2 cellular contexts compared by ENCODE assay signal in the genomic region with DNA sequence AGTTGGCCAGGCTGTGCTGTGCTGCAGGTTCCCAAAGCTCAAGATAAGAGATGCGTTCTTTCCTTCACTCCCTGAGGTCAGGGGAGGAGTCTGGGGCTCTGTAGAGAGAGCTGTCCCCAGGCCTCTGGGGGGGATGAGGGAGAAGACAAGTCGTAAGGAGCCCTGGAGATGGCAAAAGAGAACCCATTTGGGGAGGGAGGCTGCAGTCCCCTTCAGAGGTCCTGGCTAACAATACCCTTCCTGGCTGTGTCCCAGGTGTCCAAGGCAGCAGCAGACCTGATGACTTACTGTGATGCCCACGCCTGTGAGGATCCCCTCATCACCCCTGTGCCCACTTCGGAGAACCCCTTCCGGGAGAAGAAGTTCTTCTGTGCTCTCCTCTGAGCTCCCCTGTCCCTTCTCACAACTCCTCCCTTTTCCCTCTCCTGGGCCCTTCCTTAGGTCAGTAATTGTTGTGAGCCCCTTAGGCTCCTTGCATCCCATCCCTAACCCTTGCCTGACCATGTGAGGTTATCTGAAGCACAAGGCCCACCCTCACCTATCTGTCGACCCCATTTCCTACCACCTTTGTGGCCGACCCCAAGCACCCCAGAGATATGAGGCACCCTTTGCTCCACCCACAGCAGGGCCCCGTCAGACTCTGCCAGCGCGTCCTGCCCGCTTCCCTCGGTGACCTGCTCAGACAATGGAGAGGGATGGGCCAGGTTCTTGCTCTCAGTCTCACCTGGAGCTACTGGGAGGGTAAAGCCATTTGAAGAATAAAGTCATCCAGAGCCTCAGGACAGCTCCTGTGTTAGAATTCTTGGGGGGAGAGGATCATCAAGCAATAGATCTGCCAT.
TF ChIP-seq lines count a peak whose summit lies in the region.

No MANE protein-coding gene starts in this region.

TF ChIP-seq in GM12878, 131 proteins besides CTCF, POLR2A, EP300 and RAD21:
- TF ChIP-seq, protein P1, sequence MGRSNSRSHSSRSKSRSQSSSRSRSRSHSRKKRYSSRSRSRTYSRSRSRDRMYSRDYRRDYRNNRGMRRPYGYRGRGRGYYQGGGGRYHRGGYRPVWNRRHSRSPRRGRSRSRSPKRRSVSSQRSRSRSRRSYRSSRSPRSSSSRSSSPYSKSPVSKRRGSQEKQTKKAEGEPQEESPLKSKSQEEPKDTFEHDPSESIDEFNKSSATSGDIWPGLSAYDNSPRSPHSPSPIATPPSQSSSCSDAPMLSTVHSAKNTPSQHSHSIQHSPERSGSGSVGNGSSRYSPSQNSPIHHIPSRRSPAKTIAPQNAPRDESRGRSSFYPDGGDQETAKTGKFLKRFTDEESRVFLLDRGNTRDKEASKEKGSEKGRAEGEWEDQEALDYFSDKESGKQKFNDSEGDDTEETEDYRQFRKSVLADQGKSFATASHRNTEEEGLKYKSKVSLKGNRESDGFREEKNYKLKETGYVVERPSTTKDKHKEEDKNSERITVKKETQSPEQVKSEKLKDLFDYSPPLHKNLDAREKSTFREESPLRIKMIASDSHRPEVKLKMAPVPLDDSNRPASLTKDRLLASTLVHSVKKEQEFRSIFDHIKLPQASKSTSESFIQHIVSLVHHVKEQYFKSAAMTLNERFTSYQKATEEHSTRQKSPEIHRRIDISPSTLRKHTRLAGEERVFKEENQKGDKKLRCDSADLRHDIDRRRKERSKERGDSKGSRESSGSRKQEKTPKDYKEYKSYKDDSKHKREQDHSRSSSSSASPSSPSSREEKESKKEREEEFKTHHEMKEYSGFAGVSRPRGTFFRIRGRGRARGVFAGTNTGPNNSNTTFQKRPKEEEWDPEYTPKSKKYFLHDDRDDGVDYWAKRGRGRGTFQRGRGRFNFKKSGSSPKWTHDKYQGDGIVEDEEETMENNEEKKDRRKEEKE (IDR thresholded peaks at IDR 0.05), result no peak
- TF ChIP-seq, protein P2, sequence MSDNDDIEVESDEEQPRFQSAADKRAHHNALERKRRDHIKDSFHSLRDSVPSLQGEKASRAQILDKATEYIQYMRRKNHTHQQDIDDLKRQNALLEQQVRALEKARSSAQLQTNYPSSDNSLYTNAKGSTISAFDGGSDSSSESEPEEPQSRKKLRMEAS (IDR thresholded peaks at IDR 0.05; ENCODE audit: low read depth, low read length), result no peak
- TF ChIP-seq ZZZ3 (IDR thresholded peaks at IDR 0.05; ENCODE audit: control insufficient read depth, insufficient read length, low read depth) (no peak), CBFB (IDR thresholded peaks at IDR 0.05; ENCODE audit: low read depth) (no peak), EZH2 (IDR thresholded peaks at IDR 0.05; ENCODE audit: borderline replicate concordance, control insufficient read depth, low read depth, low read length) (no peak), SREBF1 (IDR thresholded peaks at IDR 0.05; ENCODE audit: low read length) (no peak), CBX3 (IDR thresholded peaks at IDR 0.05; ENCODE audit: borderline replicate concordance, low read depth) (no peak), KDM1A (IDR thresholded peaks at IDR 0.05; ENCODE audit: borderline replicate concordance) (no peak), PAX5 (IDR thresholded peaks at IDR 0.05; ENCODE audit: borderline replicate concordance, low read depth, low read length) (no peak), POLR2AphosphoS2 (IDR thresholded peaks at IDR 0.05; ENCODE audit: low read depth, low read length) (no peak)

TF ChIP-seq in liver, 16 proteins besides CTCF, POLR2A, EP300 and RAD21:
- TF ChIP-seq JUND (IDR thresholded peaks at IDR 0.05) (no peak), SP1 (IDR thresholded peaks at IDR 0.05) (no peak), NR2F2 (IDR thresholded peaks at IDR 0.05) (no peak), HNF4G (IDR thresholded peaks at IDR 0.05) (no peak), FOXA2 (IDR thresholded peaks at IDR 0.05) (no peak), YY1 (IDR thresholded peaks at IDR 0.05) (no peak), TAF1 (conservative IDR thresholded peaks at IDR 0.05) (no peak), RXRA (IDR thresholded peaks at IDR 0.05) (no peak), GABPA (IDR thresholded peaks at IDR 0.05 in 1 of 2, conservative IDR thresholded peaks at IDR 0.05 in 1 of 2) (no peak), FOXA1 (IDR thresholded peaks at IDR 0.05) (no peak), HNF4A (conservative IDR thresholded peaks at IDR 0.05) (no peak), EGR1 (IDR thresholded peaks at IDR 0.05; ENCODE audit: low read depth in 2 of 2) (no peak)
- TF ChIP-seq, protein P3, sequence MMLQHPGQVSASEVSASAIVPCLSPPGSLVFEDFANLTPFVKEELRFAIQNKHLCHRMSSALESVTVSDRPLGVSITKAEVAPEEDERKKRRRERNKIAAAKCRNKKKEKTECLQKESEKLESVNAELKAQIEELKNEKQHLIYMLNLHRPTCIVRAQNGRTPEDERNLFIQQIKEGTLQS (IDR thresholded peaks at IDR 0.05), result no peak
- TF ChIP-seq, protein P4, sequence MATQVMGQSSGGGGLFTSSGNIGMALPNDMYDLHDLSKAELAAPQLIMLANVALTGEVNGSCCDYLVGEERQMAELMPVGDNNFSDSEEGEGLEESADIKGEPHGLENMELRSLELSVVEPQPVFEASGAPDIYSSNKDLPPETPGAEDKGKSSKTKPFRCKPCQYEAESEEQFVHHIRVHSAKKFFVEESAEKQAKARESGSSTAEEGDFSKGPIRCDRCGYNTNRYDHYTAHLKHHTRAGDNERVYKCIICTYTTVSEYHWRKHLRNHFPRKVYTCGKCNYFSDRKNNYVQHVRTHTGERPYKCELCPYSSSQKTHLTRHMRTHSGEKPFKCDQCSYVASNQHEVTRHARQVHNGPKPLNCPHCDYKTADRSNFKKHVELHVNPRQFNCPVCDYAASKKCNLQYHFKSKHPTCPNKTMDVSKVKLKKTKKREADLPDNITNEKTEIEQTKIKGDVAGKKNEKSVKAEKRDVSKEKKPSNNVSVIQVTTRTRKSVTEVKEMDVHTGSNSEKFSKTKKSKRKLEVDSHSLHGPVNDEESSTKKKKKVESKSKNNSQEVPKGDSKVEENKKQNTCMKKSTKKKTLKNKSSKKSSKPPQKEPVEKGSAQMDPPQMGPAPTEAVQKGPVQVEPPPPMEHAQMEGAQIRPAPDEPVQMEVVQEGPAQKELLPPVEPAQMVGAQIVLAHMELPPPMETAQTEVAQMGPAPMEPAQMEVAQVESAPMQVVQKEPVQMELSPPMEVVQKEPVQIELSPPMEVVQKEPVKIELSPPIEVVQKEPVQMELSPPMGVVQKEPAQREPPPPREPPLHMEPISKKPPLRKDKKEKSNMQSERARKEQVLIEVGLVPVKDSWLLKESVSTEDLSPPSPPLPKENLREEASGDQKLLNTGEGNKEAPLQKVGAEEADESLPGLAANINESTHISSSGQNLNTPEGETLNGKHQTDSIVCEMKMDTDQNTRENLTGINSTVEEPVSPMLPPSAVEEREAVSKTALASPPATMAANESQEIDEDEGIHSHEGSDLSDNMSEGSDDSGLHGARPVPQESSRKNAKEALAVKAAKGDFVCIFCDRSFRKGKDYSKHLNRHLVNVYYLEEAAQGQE (IDR thresholded peaks at IDR 0.05), result no peak
- TF ChIP-seq, protein P5, sequence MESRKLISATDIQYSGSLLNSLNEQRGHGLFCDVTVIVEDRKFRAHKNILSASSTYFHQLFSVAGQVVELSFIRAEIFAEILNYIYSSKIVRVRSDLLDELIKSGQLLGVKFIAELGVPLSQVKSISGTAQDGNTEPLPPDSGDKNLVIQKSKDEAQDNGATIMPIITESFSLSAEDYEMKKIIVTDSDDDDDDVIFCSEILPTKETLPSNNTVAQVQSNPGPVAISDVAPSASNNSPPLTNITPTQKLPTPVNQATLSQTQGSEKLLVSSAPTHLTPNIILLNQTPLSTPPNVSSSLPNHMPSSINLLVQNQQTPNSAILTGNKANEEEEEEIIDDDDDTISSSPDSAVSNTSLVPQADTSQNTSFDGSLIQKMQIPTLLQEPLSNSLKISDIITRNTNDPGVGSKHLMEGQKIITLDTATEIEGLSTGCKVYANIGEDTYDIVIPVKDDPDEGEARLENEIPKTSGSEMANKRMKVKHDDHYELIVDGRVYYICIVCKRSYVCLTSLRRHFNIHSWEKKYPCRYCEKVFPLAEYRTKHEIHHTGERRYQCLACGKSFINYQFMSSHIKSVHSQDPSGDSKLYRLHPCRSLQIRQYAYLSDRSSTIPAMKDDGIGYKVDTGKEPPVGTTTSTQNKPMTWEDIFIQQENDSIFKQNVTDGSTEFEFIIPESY (IDR thresholded peaks at IDR 0.05), result no peak
TF ChIP-seq in liver: peak in this region for 0.
